12 cellular contexts compared by ENCODE assay signal in genomic region chr3:66482005-66482404, GRCh38. TPM values are rescaled to one million over a fixed set of nuclear protein-coding genes. Genes with fewer than 3 reads are reported as not detected.
DNase-seq lines count a peak whose midpoint lies in the region; ATAC-seq and TF ChIP-seq lines count a peak whose summit lies in the region.
"Had no signal": no experiment of that assay in that cellular context is flagged by ENCODE, and none has a peak within 500 bp of the region (broad histone marks: within the 10 kb centered on the region; RNA-seq: fewer than 3 reads in every experiment).

No MANE protein-coding gene starts in this region.

- ATAC-seq in activated T-helper 17 cell treated with anti-CD3 and anti-CD28 coated beads, Interleukin-2, amount 50 U/mL, for 72 hours (replicated peaks) = no peak
- no peak for ATAC-seq in lung (ENCODE audit: insufficient read depth, low FRiP score)
- ATAC-seq in HG03520 (IDR thresholded peaks at IDR 0.05; ENCODE audit: unreplicated experiment) = no peak
- ATAC-seq in GM18870 (IDR thresholded peaks at IDR 0.05; ENCODE audit: unreplicated experiment) = no peak
- ATAC-seq: Panc1 had no signal

- H3K27me3 ChIP-seq in lung (ENCODE audit: control insufficient read depth, insufficient read depth) (no peaks in the 10 kb centered on the region), tibial nerve (no peaks in the 10 kb centered on the region), SJCRH30 (no peaks in the 10 kb centered on the region)

- no peak for TF ChIP-seq POLR2A in tibial nerve (IDR thresholded peaks at IDR 0.05)

- H3K4me3 Mint-ChIP-seq in activated naive CD4-positive, alpha-beta T cell treated with anti-CD3 and anti-CD28 coated beads, Interleukin-2, amount 50 U/mL, for 24 hours = peak overlapping the region; percentile 45
- peak overlapping the region; percentile 72 for H3K4me3 Mint-ChIP-seq in activated T-helper 17 cell treated with anti-CD3 and anti-CD28 coated beads, Interleukin-2, amount 50 U/mL, for 72 hours

- no peak for TF ChIP-seq CTCF in lung (IDR thresholded peaks at IDR 0.05; ENCODE audit: control extremely low read depth, extremely low read depth)
- TF ChIP-seq CTCF in tibial nerve (IDR thresholded peaks at IDR 0.05) = no peak

- H3K9me3 ChIP-seq in lung (ENCODE audit: control insufficient read depth in 2 of 2, insufficient read depth in 1 of 2, low read length in 1 of 2) (no peaks in the 10 kb centered on the region), tibial nerve (no peaks in the 10 kb centered on the region), SJCRH30 (replicated peaks) (no peaks in the 10 kb centered on the region)

- peak overlapping the region; percentile 90 for H3K27ac Mint-ChIP-seq in activated naive CD4-positive, alpha-beta T cell treated with anti-CD3 and anti-CD28 coated beads, Interleukin-2, amount 50 U/mL, for 24 hours
- H3K27ac Mint-ChIP-seq in activated T-helper 17 cell treated with anti-CD3 and anti-CD28 coated beads, Interleukin-2, amount 50 U/mL, for 72 hours = peak overlapping the region; percentile 92

- H3K4me3 ChIP-seq in lung (no peak overlapping the region), tibial nerve (no peak overlapping the region), SJCRH30 (no peak overlapping the region)

- H3K27me3 Mint-ChIP-seq in activated naive CD4-positive, alpha-beta T cell treated with anti-CD3 and anti-CD28 coated beads, Interleukin-2, amount 50 U/mL, for 24 hours = no peaks in the 10 kb centered on the region
- no peaks in the 10 kb centered on the region for H3K27me3 Mint-ChIP-seq in activated T-helper 17 cell treated with anti-CD3 and anti-CD28 coated beads, Interleukin-2, amount 50 U/mL, for 72 hours

- 51 to 57% methylated on average over 6 of the region's 6 CpGs for WGBS in lung, 2 donors
- WGBS in tibial nerve, 2 donors = 69 to 83% methylated on average over 6 of the region's 6 CpGs

- peaks cover 11% of the 10 kb centered on the region for H3K36me3 Mint-ChIP-seq in activated naive CD4-positive, alpha-beta T cell treated with anti-CD3 and anti-CD28 coated beads, Interleukin-2, amount 50 U/mL, for 24 hours
- H3K36me3 Mint-ChIP-seq in activated T-helper 17 cell treated with anti-CD3 and anti-CD28 coated beads, Interleukin-2, amount 50 U/mL, for 72 hours (ENCODE audit: low read depth) = peaks cover 11% of the 10 kb centered on the region

- H3K4me1 ChIP-seq in lung (ENCODE audit: control insufficient read depth in 2 of 2, insufficient read depth in 2 of 2, low read length in 2 of 2) (peaks cover 26 to 54% of the 10 kb centered on the region in 2 donors), tibial nerve (peaks cover 0 to 81% (median 57%) of the 10 kb centered on the region in 4 donors), SJCRH30 (no peaks in the 10 kb centered on the region)

- no peaks in the 10 kb centered on the region for H3K36me3 ChIP-seq in lung (ENCODE audit: control insufficient read depth in 2 of 2, insufficient read depth in 2 of 2, low read length in 2 of 2)
- H3K36me3 ChIP-seq in tibial nerve = no peaks in the 10 kb centered on the region
- no peaks in the 10 kb centered on the region for H3K36me3 ChIP-seq in SJCRH30

- H3K4me1 Mint-ChIP-seq in activated naive CD4-positive, alpha-beta T cell treated with anti-CD3 and anti-CD28 coated beads, Interleukin-2, amount 50 U/mL, for 24 hours = peaks cover 39% of the 10 kb centered on the region
- peaks cover 79% of the 10 kb centered on the region for H3K4me1 Mint-ChIP-seq in activated T-helper 17 cell treated with anti-CD3 and anti-CD28 coated beads, Interleukin-2, amount 50 U/mL, for 72 hours

- no peak for TF ChIP-seq EP300 in tibial nerve (IDR thresholded peaks at IDR 0.05)

- H3K27ac ChIP-seq in lung (ENCODE audit: low read depth in 1 of 2, low read length in 1 of 2) = peak overlapping the region; percentile 14 to 43
- peak overlapping the region; percentile 19 to 86 (median 78) for H3K27ac ChIP-seq in tibial nerve
- no peak overlapping the region for H3K27ac ChIP-seq in SJCRH30

- H3K9me3 Mint-ChIP-seq in activated naive CD4-positive, alpha-beta T cell treated with anti-CD3 and anti-CD28 coated beads, Interleukin-2, amount 50 U/mL, for 24 hours = no peaks in the 10 kb centered on the region
- H3K9me3 Mint-ChIP-seq in activated T-helper 17 cell treated with anti-CD3 and anti-CD28 coated beads, Interleukin-2, amount 50 U/mL, for 72 hours = peaks cover 3% of the 10 kb centered on the region

- DNase-seq in activated naive CD4-positive, alpha-beta T cell treated with anti-CD3 and anti-CD28 coated beads, Interleukin-2, amount 50 U/mL, for 16 hours = no peak
- DNase-seq in lung (ENCODE audit: low spot score) = no peak
- no peak for DNase-seq in tibial nerve (ENCODE audit: low spot score in 2 of 2)
- DNase-seq in SJCRH30 = no peak
- DNase-seq: activated CD4-positive, alpha-beta T cell treated with anti-CD3 and anti-CD28 coated beads for 4 hours; central memory CD4-positive, alpha-beta T cell; NCI-H1694 had no signal

RNA-seq across cellular contexts. Expression of gene LRIG1, which starts 18.8 kb away (rescaled TPM):
- 10 to 100 TPM; 43.3 to 54.1 TPM for total RNA-seq in activated T-helper 17 cell treated with anti-CD3 and anti-CD28 coated beads, Interleukin-2, amount 50 U/mL, for 72 hours
- total RNA-seq in lung (10 to 100 TPM; 59.3 to 97.4 TPM), tibial nerve (10 to 100 TPM; 48.6 to 58.6 (median 52.5) TPM)
- polyA plus RNA-seq in lung = 10 to 100 TPM; 21.9 to 25.1 TPM
- 16.9 and 17.4 TPM in 2 replicates for total RNA-seq in SJCRH30 (2014; rRNA removed; shearing (Covaris generic))
